ENCODE assay signal across 18 cellular contexts in genomic region chr3:195239121-195239520, GRCh38. TPM values are rescaled to one million over a fixed set of nuclear protein-coding genes. Genes with fewer than 3 reads are reported as not detected.
DNase-seq lines count a peak whose midpoint lies in the region; ATAC-seq and TF ChIP-seq lines count a peak whose summit lies in the region.
"Had no signal": no experiment of that assay in that cellular context is flagged by ENCODE, and none has a peak within 500 bp of the region (broad histone marks: within the 10 kb centered on the region; RNA-seq: fewer than 3 reads in every experiment).

No MANE protein-coding gene starts in this region.

- H3K36me3 ChIP-seq in GM23248 (ENCODE audit: low read depth), result no peaks in the 10 kb centered on the region
- H3K36me3 ChIP-seq in left lung, result no peaks in the 10 kb centered on the region
- peaks cover 0 to 8% (median 0%) of the 10 kb centered on the region in 6 donors for H3K36me3 ChIP-seq in spleen
- H3K36me3 ChIP-seq: breast epithelium had no signal

- no peak overlapping the region for H2AFZ ChIP-seq in GM23248
- H2AFZ ChIP-seq: hepatocyte had no signal

- peaks cover 10% of the 10 kb centered on the region for H3K4me1 Mint-ChIP-seq in T-helper 2 cell treated with Interferon-gamma antibody and Interleukin-4, amounts not matched to agents 5 μg/mL and 100 μg/mL, for 36 hours (ENCODE audit: low read depth)

- no peak overlapping the region for H3K4me3 Mint-ChIP-seq in T-helper 2 cell treated with Interferon-gamma antibody and Interleukin-4, amounts not matched to agents 5 μg/mL and 100 μg/mL, for 36 hours
- H3K4me3 Mint-ChIP-seq: HFFc6 had no signal

- H3K79me2 ChIP-seq in GM23248 (ENCODE audit: insufficient read depth), result peaks cover 33% of the 10 kb centered on the region; the same call in 1 of the 2 replicates

- TF ChIP-seq POLR2A in spleen (IDR thresholded peaks at IDR 0.05), result no peak

- H3K9me2 ChIP-seq in GM23248 (ENCODE audit: insufficient read depth), result no peaks in the 10 kb centered on the region

- no peak overlapping the region for H3K27ac Mint-ChIP-seq in T-helper 2 cell treated with Interferon-gamma antibody and Interleukin-4, amounts not matched to agents 5 μg/mL and 100 μg/mL, for 36 hours
- H3K27ac Mint-ChIP-seq: HFFc6 had no signal

- H3K9me3 Mint-ChIP-seq in T-helper 2 cell treated with Interferon-gamma antibody and Interleukin-4, amounts not matched to agents 5 μg/mL and 100 μg/mL, for 36 hours, result peaks cover 21% of the 10 kb centered on the region
- H3K9me3 Mint-ChIP-seq: HFFc6 had no signal

- H4K20me1 ChIP-seq in GM23248 (ENCODE audit: insufficient read depth), result no peaks in the 10 kb centered on the region

- DNase-seq in GM23248 (no peak), choroid plexus epithelial cell (ENCODE audit: low read depth) (no peak), left lung (peak in 1 of 2 donors; percentile 21), spleen (no peak), dermis blood vessel endothelial cell (no peak), ecto neural progenitor cell (ENCODE audit: low spot score) (no peak), mucosa of gallbladder (ENCODE audit: low spot score) (no peak)
- DNase-seq in T-helper 2 cell treated with Interferon-gamma antibody and Interleukin-4, amounts not matched to agents 5 μg/mL and 100 μg/mL, for 36 hours (ENCODE audit: low spot score), result no peak
- DNase-seq: activated naive CD8-positive, alpha-beta T cell treated with anti-CD3 and anti-CD28 coated beads, Interleukin-2, amount 10 ng/mL, durations not matched to agents 7 days and 5 days; activated T-cell treated with anti-CD3 and anti-CD28 coated beads, Interleukin-2, amount 50 U/mL, for 48 hours; HFFc6; Karpas-422; NCI-H1105; NCI-H526; occipital lobe; SHP77 had no signal

- no peaks in the 10 kb centered on the region for H3K27me3 Mint-ChIP-seq in T-helper 2 cell treated with Interferon-gamma antibody and Interleukin-4, amounts not matched to agents 5 μg/mL and 100 μg/mL, for 36 hours (ENCODE audit: low read depth)
- H3K27me3 Mint-ChIP-seq: activated naive CD8-positive, alpha-beta T cell treated with anti-CD3 and anti-CD28 coated beads, Interleukin-2, amount 10 ng/mL, durations not matched to agents 7 days and 5 days had no signal

- H3K4me1 ChIP-seq in GM23248 (ENCODE audit: insufficient read depth) (peaks cover 7% of the 10 kb centered on the region; the same call in 1 of the 2 replicates), left lung (peaks cover 0 to 14% of the 10 kb centered on the region in 2 donors), spleen (peaks cover 0 to 36% (median 18%) of the 10 kb centered on the region in 6 donors)
- H3K4me1 ChIP-seq: breast epithelium had no signal

- peak; percentile 13 for TF ChIP-seq CTCF in choroid plexus epithelial cell (conservative IDR thresholded peaks at IDR 0.05; ENCODE audit: low read depth, low read length)
- no peak for TF ChIP-seq CTCF in left lung (IDR thresholded peaks at IDR 0.05)
- TF ChIP-seq CTCF in spleen (IDR thresholded peaks at IDR 0.05 in 8 of 11, conservative IDR thresholded peaks at IDR 0.05 in 3 of 11), result no peak

- intact Hi-C loops in left lung (cut with DNase I), result no loop called here
- intact Hi-C loops in spleen (cut with DNase I; ENCODE audit: low total_unique reads), result loop anchor here (10.0 kb wide), 1 partner anchor 74 kb away; no protein-coding TSS in a partner anchor

- in situ Hi-C loops in GM23248 (cut with MboI), result no loop called here

- 0 out of 2 replicates have a peak overlapping the region, but pooled peaks have one; percentile 13 for H3K27ac ChIP-seq in GM23248
- H3K27ac ChIP-seq in left lung, result peak overlapping the region; percentile 4 to 48
- H3K27ac ChIP-seq in spleen, result peak overlapping the region in 5 of 8 donors; percentile 77 to 85 (median 81)

- peak overlapping the region; percentile 45; the same call in 1 of the 2 replicates for H3K9ac ChIP-seq in GM23248

- H3K27me3 ChIP-seq in GM23248 (replicated peaks; ENCODE audit: insufficient read depth) (no peaks in the 10 kb centered on the region), left lung (no peaks in the 10 kb centered on the region), spleen (replicated peaks in 1 of 7) (no peaks in the 10 kb centered on the region)
- H3K27me3 ChIP-seq: breast epithelium, hepatocyte had no signal

- no peak overlapping the region for H3K4me3 ChIP-seq in GM23248
- no peak overlapping the region for H3K4me3 ChIP-seq in choroid plexus epithelial cell (ENCODE audit: low read depth, low read length)
- no peak overlapping the region for H3K4me3 ChIP-seq in left lung
- no peak overlapping the region for H3K4me3 ChIP-seq in spleen
- H3K4me3 ChIP-seq: breast epithelium, hepatocyte had no signal

- ATAC-seq in left lung, result no peak

- no peak overlapping the region for H3K4me2 ChIP-seq in GM23248 (ENCODE audit: unreplicated experiment)
- H3K4me2 ChIP-seq: hepatocyte had no signal

- 68 to 77% methylated on average over 3 of the region's 3 CpGs for whole genome bisulfite sequencing in GM23248 (ENCODE audit: low coverage in 1 of 2, low lambda C conversion rate in 2 of 2, missing lambda C conversion rate in 2 of 2), 2 experiments
- 67 to 81% (median 75%) methylated on average over 3 of the region's 3 CpGs for WGBS in spleen, 5 donors

- no peaks in the 10 kb centered on the region for H3K9me3 ChIP-seq in GM23248 (ENCODE audit: low read depth)
- H3K9me3 ChIP-seq in left lung, result peaks cover 0 to 5% of the 10 kb centered on the region in 2 donors
- peaks cover 0 to 12% (median 7%) of the 10 kb centered on the region in 8 donors for H3K9me3 ChIP-seq in spleen
- H3K9me3 ChIP-seq: breast epithelium had no signal

- peaks cover 9% of the 10 kb centered on the region for H3K36me3 Mint-ChIP-seq in T-helper 2 cell treated with Interferon-gamma antibody and Interleukin-4, amounts not matched to agents 5 μg/mL and 100 μg/mL, for 36 hours (ENCODE audit: low read depth)

- H3F3A ChIP-seq in GM23248 (ENCODE audit: insufficient read depth), result no peaks in the 10 kb centered on the region

RNA-seq across cellular contexts. Expression of gene XXYLT1, which starts 31.8 kb away (rescaled TPM):
- total RNA-seq in GM23248 (2014; rRNA removed; shearing (Covaris generic)), result 42.4 and 44.7 TPM in 2 replicates
- polyA plus RNA-seq in GM23248 (2016; fragmentation: Nextera tagmentation; extraction: Ambion mirVana) (22.8 and 24.3 TPM in 2 replicates), spleen (1 to 10 TPM; 2.7 to 4.5 (median 3.4) TPM)
- total RNA-seq in left lung (10 to 100 TPM; 11.3 to 13.5 TPM), spleen (10 to 100 TPM in 4 of 7 donors, 1 to 10 TPM in 3; 7.7 to 22.3 (median 16.4) TPM), dermis blood vessel endothelial cell (35.7 and 50.7 TPM in 2 replicates), mucosa of gallbladder (8.8 TPM)

Comparison
In these comparisons a context has a peak if more than half of its experiments do, and no peak if none do; other contexts are left out.
1. H3K27ac ChIP-seq: peak in every context shown above with its lines; median percentile 81 in spleen; 26 in left lung; 13 in GM23248.